1 cellular context compared by ENCODE assay signal in the genomic region with DNA sequence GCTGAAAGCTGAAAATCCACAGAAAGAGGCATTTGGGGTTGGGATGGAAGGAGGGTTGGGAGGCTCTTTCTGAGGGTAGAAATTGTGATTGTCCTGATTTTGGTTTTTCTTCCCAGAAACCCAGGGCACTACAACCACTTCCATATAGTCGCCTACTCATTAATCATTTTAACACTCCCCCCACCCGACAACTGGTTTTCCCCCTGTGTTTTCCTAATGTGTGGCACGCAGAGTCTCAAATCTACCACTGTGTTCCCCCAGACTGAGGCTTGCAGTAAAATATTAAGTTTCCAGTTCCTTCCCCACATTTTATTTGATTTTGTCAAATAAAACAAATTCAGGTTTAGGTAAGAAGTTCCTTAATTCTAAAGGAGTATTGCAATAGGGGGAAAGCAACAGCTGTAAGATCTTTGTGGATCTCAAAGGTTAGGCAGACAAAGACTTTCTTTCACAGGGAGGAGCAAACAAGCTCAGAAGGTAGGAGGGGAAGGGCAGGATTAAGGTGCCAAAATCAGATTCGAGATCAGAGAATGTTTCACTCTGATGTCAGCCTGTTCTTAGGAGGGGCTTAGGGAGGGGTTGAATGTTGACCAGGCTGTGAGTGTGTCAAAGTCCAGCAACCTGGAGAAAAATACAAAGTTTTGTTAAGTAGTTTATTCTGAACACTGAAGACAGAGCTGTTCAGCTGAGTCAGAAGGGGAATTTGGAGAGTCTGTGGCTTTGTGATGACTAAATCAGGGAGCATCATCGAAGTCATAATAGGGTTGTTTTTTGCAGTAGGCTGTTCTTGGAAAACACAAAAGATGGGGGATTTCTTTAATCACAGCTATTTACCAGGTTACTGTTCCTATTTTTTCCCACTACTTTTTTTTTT.
TF ChIP-seq lines count a peak whose summit lies in the region.

No MANE protein-coding gene starts in this region.

TF ChIP-seq in GM12878, 131 proteins besides CTCF, POLR2A, EP300 and RAD21 (continued from another document and continues in another):
- TF ChIP-seq, protein P1, sequence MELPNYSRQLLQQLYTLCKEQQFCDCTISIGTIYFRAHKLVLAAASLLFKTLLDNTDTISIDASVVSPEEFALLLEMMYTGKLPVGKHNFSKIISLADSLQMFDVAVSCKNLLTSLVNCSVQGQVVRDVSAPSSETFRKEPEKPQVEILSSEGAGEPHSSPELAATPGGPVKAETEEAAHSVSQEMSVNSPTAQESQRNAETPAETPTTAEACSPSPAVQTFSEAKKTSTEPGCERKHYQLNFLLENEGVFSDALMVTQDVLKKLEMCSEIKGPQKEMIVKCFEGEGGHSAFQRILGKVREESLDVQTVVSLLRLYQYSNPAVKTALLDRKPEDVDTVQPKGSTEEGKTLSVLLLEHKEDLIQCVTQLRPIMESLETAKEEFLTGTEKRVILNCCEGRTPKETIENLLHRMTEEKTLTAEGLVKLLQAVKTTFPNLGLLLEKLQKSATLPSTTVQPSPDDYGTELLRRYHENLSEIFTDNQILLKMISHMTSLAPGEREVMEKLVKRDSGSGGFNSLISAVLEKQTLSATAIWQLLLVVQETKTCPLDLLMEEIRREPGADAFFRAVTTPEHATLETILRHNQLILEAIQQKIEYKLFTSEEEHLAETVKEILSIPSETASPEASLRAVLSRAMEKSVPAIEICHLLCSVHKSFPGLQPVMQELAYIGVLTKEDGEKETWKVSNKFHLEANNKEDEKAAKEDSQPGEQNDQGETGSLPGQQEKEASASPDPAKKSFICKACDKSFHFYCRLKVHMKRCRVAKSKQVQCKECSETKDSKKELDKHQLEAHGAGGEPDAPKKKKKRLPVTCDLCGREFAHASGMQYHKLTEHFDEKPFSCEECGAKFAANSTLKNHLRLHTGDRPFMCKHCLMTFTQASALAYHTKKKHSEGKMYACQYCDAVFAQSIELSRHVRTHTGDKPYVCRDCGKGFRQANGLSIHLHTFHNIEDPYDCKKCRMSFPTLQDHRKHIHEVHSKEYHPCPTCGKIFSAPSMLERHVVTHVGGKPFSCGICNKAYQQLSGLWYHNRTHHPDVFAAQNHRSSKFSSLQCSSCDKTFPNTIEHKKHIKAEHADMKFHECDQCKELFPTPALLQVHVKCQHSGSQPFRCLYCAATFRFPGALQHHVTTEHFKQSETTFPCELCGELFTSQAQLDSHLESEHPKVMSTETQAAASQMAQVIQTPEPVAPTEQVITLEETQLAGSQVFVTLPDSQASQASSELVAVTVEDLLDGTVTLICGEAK (IDR thresholded peaks at IDR 0.05; ENCODE audit: borderline replicate concordance): peak; percentile 16; the same call in 1 of the 2 replicates
- TF ChIP-seq EZH2 (IDR thresholded peaks at IDR 0.05; ENCODE audit: borderline replicate concordance, control insufficient read depth, low read depth, low read length): no peak
- TF ChIP-seq ZSCAN29 (IDR thresholded peaks at IDR 0.05): no peak
- peak; percentile 73; the same call in 1 of the 2 replicates for TF ChIP-seq PML (IDR thresholded peaks at IDR 0.05; ENCODE audit: low read length)
- peak; percentile 52 for TF ChIP-seq SP1 (IDR thresholded peaks at IDR 0.05; ENCODE audit: low read depth, low read length)
- TF ChIP-seq, protein P2, sequence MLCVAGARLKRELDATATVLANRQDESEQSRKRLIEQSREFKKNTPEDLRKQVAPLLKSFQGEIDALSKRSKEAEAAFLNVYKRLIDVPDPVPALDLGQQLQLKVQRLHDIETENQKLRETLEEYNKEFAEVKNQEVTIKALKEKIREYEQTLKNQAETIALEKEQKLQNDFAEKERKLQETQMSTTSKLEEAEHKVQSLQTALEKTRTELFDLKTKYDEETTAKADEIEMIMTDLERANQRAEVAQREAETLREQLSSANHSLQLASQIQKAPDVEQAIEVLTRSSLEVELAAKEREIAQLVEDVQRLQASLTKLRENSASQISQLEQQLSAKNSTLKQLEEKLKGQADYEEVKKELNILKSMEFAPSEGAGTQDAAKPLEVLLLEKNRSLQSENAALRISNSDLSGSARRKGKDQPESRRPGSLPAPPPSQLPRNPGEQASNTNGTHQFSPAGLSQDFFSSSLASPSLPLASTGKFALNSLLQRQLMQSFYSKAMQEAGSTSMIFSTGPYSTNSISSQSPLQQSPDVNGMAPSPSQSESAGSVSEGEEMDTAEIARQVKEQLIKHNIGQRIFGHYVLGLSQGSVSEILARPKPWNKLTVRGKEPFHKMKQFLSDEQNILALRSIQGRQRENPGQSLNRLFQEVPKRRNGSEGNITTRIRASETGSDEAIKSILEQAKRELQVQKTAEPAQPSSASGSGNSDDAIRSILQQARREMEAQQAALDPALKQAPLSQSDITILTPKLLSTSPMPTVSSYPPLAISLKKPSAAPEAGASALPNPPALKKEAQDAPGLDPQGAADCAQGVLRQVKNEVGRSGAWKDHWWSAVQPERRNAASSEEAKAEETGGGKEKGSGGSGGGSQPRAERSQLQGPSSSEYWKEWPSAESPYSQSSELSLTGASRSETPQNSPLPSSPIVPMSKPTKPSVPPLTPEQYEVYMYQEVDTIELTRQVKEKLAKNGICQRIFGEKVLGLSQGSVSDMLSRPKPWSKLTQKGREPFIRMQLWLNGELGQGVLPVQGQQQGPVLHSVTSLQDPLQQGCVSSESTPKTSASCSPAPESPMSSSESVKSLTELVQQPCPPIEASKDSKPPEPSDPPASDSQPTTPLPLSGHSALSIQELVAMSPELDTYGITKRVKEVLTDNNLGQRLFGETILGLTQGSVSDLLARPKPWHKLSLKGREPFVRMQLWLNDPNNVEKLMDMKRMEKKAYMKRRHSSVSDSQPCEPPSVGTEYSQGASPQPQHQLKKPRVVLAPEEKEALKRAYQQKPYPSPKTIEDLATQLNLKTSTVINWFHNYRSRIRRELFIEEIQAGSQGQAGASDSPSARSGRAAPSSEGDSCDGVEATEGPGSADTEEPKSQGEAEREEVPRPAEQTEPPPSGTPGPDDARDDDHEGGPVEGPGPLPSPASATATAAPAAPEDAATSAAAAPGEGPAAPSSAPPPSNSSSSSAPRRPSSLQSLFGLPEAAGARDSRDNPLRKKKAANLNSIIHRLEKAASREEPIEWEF (IDR thresholded peaks at IDR 0.05; ENCODE audit: insufficient replicate concordance, low read depth, low read length): no peak
- TF ChIP-seq NRF1 (conservative IDR thresholded peaks at IDR 0.05; ENCODE audit: low read depth, low read length): no peak
- no peak for TF ChIP-seq SMARCA5 (IDR thresholded peaks at IDR 0.05)
- TF ChIP-seq EED (IDR thresholded peaks at IDR 0.05; ENCODE audit: low read depth): peak; percentile 90
- TF ChIP-seq, protein P3, sequence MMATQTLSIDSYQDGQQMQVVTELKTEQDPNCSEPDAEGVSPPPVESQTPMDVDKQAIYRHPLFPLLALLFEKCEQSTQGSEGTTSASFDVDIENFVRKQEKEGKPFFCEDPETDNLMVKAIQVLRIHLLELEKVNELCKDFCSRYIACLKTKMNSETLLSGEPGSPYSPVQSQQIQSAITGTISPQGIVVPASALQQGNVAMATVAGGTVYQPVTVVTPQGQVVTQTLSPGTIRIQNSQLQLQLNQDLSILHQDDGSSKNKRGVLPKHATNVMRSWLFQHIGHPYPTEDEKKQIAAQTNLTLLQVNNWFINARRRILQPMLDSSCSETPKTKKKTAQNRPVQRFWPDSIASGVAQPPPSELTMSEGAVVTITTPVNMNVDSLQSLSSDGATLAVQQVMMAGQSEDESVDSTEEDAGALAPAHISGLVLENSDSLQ (IDR thresholded peaks at IDR 0.05): peak; percentile 18; the same call in 1 of the 2 replicates
- no peak; the same call in 1 of the 2 replicates for TF ChIP-seq MXI1 (IDR thresholded peaks at IDR 0.05; ENCODE audit: low read depth, low read length)
- no peak for TF ChIP-seq KAT2A (conservative IDR thresholded peaks at IDR 0.05; ENCODE audit: control insufficient read depth, low read depth, low read length)
- TF ChIP-seq YBX1 (IDR thresholded peaks at IDR 0.05): no peak
- TF ChIP-seq CREM (IDR thresholded peaks at IDR 0.05; ENCODE audit: low read depth): peak; percentile 90
- TF ChIP-seq ATF7 (IDR thresholded peaks at IDR 0.05; ENCODE audit: low read depth): peak; percentile 94
- peak in 1 of 2 experiments; percentile 95; a peak in 1 of 4 replicates for TF ChIP-seq CEBPB (IDR thresholded peaks at IDR 0.05; ENCODE audit: borderline replicate concordance in 1 of 2, low read depth in 2 of 2, low read length in 2 of 2)
- TF ChIP-seq, protein P4, sequence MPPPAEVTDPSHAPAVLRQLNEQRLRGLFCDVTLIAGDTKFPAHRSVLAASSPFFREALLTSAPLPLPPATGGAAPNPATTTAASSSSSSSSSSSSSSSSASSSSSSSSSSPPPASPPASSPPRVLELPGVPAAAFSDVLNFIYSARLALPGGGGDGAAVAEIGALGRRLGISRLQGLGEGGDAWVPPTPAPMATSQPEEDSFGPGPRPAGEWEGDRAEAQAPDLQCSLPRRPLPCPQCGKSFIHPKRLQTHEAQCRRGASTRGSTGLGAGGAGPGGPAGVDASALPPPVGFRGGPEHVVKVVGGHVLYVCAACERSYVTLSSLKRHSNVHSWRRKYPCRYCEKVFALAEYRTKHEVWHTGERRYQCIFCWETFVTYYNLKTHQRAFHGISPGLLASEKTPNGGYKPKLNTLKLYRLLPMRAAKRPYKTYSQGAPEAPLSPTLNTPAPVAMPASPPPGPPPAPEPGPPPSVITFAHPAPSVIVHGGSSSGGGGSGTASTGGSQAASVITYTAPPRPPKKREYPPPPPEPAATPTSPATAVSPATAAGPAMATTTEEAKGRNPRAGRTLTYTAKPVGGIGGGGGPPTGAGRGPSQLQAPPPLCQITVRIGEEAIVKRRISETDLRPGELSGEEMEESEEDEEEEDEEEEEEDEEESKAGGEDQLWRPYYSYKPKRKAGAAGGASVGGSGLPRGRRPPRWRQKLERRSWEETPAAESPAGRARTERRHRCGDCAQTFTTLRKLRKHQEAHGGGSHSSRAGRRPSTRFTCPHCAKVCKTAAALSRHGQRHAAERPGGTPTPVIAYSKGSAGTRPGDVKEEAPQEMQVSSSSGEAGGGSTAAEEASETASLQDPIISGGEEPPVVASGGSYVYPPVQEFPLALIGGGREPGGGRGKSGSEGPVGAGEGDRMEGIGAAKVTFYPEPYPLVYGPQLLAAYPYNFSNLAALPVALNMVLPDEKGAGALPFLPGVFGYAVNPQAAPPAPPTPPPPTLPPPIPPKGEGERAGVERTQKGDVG (CRISPR knock-in tag; IDR thresholded peaks at IDR 0.05): no peak
- no peak for TF ChIP-seq ESRRA (IDR thresholded peaks at IDR 0.05; ENCODE audit: low read length)
- TF ChIP-seq, protein P5, sequence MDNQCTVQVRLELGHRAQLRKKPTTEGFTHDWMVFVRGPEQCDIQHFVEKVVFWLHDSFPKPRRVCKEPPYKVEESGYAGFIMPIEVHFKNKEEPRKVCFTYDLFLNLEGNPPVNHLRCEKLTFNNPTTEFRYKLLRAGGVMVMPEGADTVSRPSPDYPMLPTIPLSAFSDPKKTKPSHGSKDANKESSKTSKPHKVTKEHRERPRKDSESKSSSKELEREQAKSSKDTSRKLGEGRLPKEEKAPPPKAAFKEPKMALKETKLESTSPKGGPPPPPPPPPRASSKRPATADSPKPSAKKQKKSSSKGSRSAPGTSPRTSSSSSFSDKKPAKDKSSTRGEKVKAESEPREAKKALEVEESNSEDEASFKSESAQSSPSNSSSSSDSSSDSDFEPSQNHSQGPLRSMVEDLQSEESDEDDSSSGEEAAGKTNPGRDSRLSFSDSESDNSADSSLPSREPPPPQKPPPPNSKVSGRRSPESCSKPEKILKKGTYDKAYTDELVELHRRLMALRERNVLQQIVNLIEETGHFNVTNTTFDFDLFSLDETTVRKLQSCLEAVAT (IDR thresholded peaks at IDR 0.05): peak; percentile 97
- TF ChIP-seq, protein P6, sequence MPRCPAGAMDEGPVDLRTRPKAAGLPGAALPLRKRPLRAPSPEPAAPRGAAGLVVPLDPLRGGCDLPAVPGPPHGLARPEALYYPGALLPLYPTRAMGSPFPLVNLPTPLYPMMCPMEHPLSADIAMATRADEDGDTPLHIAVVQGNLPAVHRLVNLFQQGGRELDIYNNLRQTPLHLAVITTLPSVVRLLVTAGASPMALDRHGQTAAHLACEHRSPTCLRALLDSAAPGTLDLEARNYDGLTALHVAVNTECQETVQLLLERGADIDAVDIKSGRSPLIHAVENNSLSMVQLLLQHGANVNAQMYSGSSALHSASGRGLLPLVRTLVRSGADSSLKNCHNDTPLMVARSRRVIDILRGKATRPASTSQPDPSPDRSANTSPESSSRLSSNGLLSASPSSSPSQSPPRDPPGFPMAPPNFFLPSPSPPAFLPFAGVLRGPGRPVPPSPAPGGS (IDR thresholded peaks at IDR 0.05; ENCODE audit: borderline replicate concordance, insufficient read depth, low read depth, low read length, poor library complexity, severe bottlenecking): peak; percentile 79
- peak; percentile 94 for TF ChIP-seq JUND (IDR thresholded peaks at IDR 0.05; ENCODE audit: low read depth, low read length)
- TF ChIP-seq CREB1 (IDR thresholded peaks at IDR 0.05; ENCODE audit: low read depth): peak; percentile 71
- TF ChIP-seq, protein P7, sequence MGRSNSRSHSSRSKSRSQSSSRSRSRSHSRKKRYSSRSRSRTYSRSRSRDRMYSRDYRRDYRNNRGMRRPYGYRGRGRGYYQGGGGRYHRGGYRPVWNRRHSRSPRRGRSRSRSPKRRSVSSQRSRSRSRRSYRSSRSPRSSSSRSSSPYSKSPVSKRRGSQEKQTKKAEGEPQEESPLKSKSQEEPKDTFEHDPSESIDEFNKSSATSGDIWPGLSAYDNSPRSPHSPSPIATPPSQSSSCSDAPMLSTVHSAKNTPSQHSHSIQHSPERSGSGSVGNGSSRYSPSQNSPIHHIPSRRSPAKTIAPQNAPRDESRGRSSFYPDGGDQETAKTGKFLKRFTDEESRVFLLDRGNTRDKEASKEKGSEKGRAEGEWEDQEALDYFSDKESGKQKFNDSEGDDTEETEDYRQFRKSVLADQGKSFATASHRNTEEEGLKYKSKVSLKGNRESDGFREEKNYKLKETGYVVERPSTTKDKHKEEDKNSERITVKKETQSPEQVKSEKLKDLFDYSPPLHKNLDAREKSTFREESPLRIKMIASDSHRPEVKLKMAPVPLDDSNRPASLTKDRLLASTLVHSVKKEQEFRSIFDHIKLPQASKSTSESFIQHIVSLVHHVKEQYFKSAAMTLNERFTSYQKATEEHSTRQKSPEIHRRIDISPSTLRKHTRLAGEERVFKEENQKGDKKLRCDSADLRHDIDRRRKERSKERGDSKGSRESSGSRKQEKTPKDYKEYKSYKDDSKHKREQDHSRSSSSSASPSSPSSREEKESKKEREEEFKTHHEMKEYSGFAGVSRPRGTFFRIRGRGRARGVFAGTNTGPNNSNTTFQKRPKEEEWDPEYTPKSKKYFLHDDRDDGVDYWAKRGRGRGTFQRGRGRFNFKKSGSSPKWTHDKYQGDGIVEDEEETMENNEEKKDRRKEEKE (IDR thresholded peaks at IDR 0.05): no peak
- peak; percentile 78 for TF ChIP-seq MEF2B (IDR thresholded peaks at IDR 0.05; ENCODE audit: partially characterized antibody, poor library complexity, severe bottlenecking)
- TF ChIP-seq CBFB (IDR thresholded peaks at IDR 0.05; ENCODE audit: low read depth): no peak
- peak; percentile 37; the same call in 1 of the 2 replicates for TF ChIP-seq NR2F1 (conservative IDR thresholded peaks at IDR 0.05)
- TF ChIP-seq ZBED1 (IDR thresholded peaks at IDR 0.05; ENCODE audit: borderline replicate concordance): peak; percentile 89
- 0 out of 2 replicates have a peak, but pooled peaks have one; percentile 14 for TF ChIP-seq SREBF2 (IDR thresholded peaks at IDR 0.05; ENCODE audit: low read length)
- no peak for TF ChIP-seq NFXL1 (IDR thresholded peaks at IDR 0.05; ENCODE audit: borderline replicate concordance)
